21 cellular contexts compared by ENCODE assay signal in genomic region chr22:19936513-19936912, GRCh38. TPM values are rescaled to one million over a fixed set of nuclear protein-coding genes. Genes with fewer than 3 reads are reported as not detected.
DNase-seq lines count a peak whose midpoint lies in the region; ATAC-seq, FAIRE-seq and TF ChIP-seq lines count a peak whose summit lies in the region.
"Had no signal": no experiment of that assay in that cellular context is flagged by ENCODE, and none has a peak within 500 bp of the region (broad histone marks: within the 10 kb centered on the region; RNA-seq: fewer than 3 reads in every experiment).

No MANE protein-coding gene starts in this region.

- no peaks in the 10 kb centered on the region for H3K27me3 Mint-ChIP-seq in osteocyte (ENCODE audit: unreplicated experiment)
- H3K27me3 Mint-ChIP-seq: B cell; CD4-positive, alpha-beta memory T cell had no signal

- TF ChIP-seq EP300 in K562 (IDR thresholded peaks at IDR 0.05; ENCODE audit: low read length): no peak

- peaks cover 9% of the 10 kb centered on the region for H3K4me1 Mint-ChIP-seq in osteocyte (ENCODE audit: unreplicated experiment)

- intact Hi-C loops in left cardiac atrium (cut with DNase I): no loop called here
- intact Hi-C loops in Right ventricle myocardium inferior (cut with DNase I): no loop called here
- intact Hi-C loops in K562 (cut with micrococcal nuclease): no loop called here
- intact Hi-C loops in posterior vena cava (cut with DNase I): no loop called here

- FAIRE-seq in K562 (lab: Jason Lieb, UNC): no peak
- FAIRE-seq: A204.1, D721Med, G401.6, GM12892, GM19239 had no signal

- H3K4me2 ChIP-seq in K562 (ENCODE audit: insufficient read depth, low read length): no peak overlapping the region

- H3K4me3 Mint-ChIP-seq in osteocyte (ENCODE audit: unreplicated experiment): no peak overlapping the region
- H3K4me3 Mint-ChIP-seq: B cell; CD4-positive, alpha-beta memory T cell; HFFc6 had no signal

- POLR2A ChIA-PET in K562 (lab: Yijun Ruan, JAX): interaction anchor here (0.7 to 1.4 kb wide), 4 partner anchors 23 to 458 kb away, joined by 3 to 6 read pairs (median 5); no protein-coding TSS in a partner anchor

- H3K27ac ChIP-seq in K562 (ENCODE audit: extremely low read depth, low read depth, low read length): no peak overlapping the region
- H3K27ac ChIP-seq: HL-60 had no signal

- no TSS peak for BruUV-seq in K562 (replicated peaks; lab: Mats Ljungman, UMichigan)

- peaks cover 17% of the 10 kb centered on the region for H3K9me3 Mint-ChIP-seq in osteocyte (ENCODE audit: unreplicated experiment)

- H3K36me3 Mint-ChIP-seq in osteocyte (ENCODE audit: unreplicated experiment): peaks cover 10% of the 10 kb centered on the region

- H3K27ac Mint-ChIP-seq in osteocyte (ENCODE audit: unreplicated experiment): no peak overlapping the region
- H3K27ac Mint-ChIP-seq: B cell; CD4-positive, alpha-beta memory T cell; HFFc6 had no signal

- no peak for TF ChIP-seq POLR2A in K562 (conservative IDR thresholded peaks at IDR 0.05)

- H3K9me1 ChIP-seq in K562 (ENCODE audit: control insufficient read depth, insufficient read depth, low read length): peaks cover 8% of the 10 kb centered on the region

- no peak overlapping the region for H2AFZ ChIP-seq in K562 (ENCODE audit: low read depth, low read length)

- H3K9me3 ChIP-seq in K562 (replicated peaks; ENCODE audit: control insufficient read depth, insufficient read depth, low read depth, low read length): peaks cover 19% of the 10 kb centered on the region

- H3K9ac ChIP-seq in K562 (ENCODE audit: insufficient read depth in 1 of 2, low read depth in 2 of 2, low read length in 2 of 2): no peak overlapping the region

- peaks cover 27% of the 10 kb centered on the region; the same call in 2 of the 3 replicates for H3K36me3 ChIP-seq in K562 (ENCODE audit: control insufficient read depth, insufficient read depth, low read length)

- DNase-seq in left cardiac atrium (peak; percentile 3), Right ventricle myocardium inferior (ENCODE audit: missing footprints) (no peak), K562 (ENCODE audit: extremely low read depth in 1 of 4, low spot score in 3 of 4) (no peak), posterior vena cava (ENCODE audit: low spot score) (peak; percentile 4), osteocyte (ENCODE audit: extremely low spot score, unreplicated experiment) (no peak)
- DNase-seq: C1 segment of cervical spinal cord; CD4-positive, alpha-beta memory T cell; DMS153; DMS79 treated with DMSO at 0.1 percent for 48 hours; EL; HCEC 1CT; HFFc6 had no signal

- CTCF ChIA-PET in K562 (lab: Yijun Ruan, JAX; ENCODE audit: low intra/inter-chr PET ratio): no interaction called here

- peaks cover 13 to 21% of the 10 kb centered on the region in 2 experiments for H3K4me1 ChIP-seq in K562 (replicated peaks in 1 of 2; ENCODE audit: control insufficient read depth in 2 of 2, insufficient read depth in 2 of 2, low read length in 2 of 2)

- peaks cover 4% of the 10 kb centered on the region; the same call in 1 of the 2 replicates for H4K20me1 ChIP-seq in K562 (replicated peaks; ENCODE audit: control insufficient read depth, insufficient read depth, low read length)

- H3K4me3 ChIP-seq in K562: no peak overlapping the region

- in situ Hi-C loops in K562 (cut with MboI): no loop called here

- H3K27me3 ChIP-seq in K562 (ENCODE audit: control insufficient read depth in 2 of 2, insufficient read depth in 2 of 2, low read length in 2 of 2): no peaks in the 10 kb centered on the region; a peak in 1 of 5 replicates

- WGBS in K562 (ENCODE audit: insufficient coverage, low coverage, missing lambda C conversion rate): 92% methylated on average over 7 of the region's 7 CpGs

- H3K79me2 ChIP-seq in K562 (ENCODE audit: control insufficient read depth, insufficient read depth, low read length): peaks cover 15% of the 10 kb centered on the region

- TF ChIP-seq CTCF in K562 (IDR thresholded peaks at IDR 0.05 in 2 of 3, conservative IDR thresholded peaks at IDR 0.05 in 1 of 3; ENCODE audit: insufficient read depth in 2 of 3, low read depth in 1 of 3, low read length in 3 of 3) (no peak), osteocyte (IDR thresholded peaks at IDR 0.05) (no peak)

- no peak for ATAC-seq in left cardiac atrium
- ATAC-seq in Right ventricle myocardium inferior: no peak
- no peak for ATAC-seq in K562
- no peak for ATAC-seq in HG03139 (IDR thresholded peaks at IDR 0.05; ENCODE audit: unreplicated experiment)
- no peak for ATAC-seq in GM19324 (IDR thresholded peaks at IDR 0.05; ENCODE audit: low FRiP score, unreplicated experiment)

- TF ChIP-seq RAD21 in K562 (CRISPR knock-in tag; conservative IDR thresholded peaks at IDR 0.05 in 1 of 2, IDR thresholded peaks at IDR 0.05 in 1 of 2): no peak

TF ChIP-seq in K562, 482 proteins besides CTCF, POLR2A, EP300 and RAD21 (continues in another document):
- TF ChIP-seq FOSL1 (tag; conservative IDR thresholded peaks at IDR 0.05): no peak
- TF ChIP-seq NFIC (IDR thresholded peaks at IDR 0.05): no peak
- TF ChIP-seq HNRNPK (IDR thresholded peaks at IDR 0.05; ENCODE audit: low read depth, low read length, poor library complexity, severe bottlenecking): no peak
- TF ChIP-seq ZNF583 (CRISPR knock-in tag; IDR thresholded peaks at IDR 0.05): no peak
- TF ChIP-seq ELF4 (CRISPR knock-in tag; IDR thresholded peaks at IDR 0.05): peak; percentile 56; the same call in 1 of the 2 replicates
- TF ChIP-seq PTRF (tag; IDR thresholded peaks at IDR 0.05): no peak
- TF ChIP-seq THAP7 (CRISPR knock-in tag; IDR thresholded peaks at IDR 0.05): 0 out of 2 replicates have a peak, but pooled peaks have one; percentile 15
- TF ChIP-seq ZNF551 (CRISPR knock-in tag; IDR thresholded peaks at IDR 0.05): no peak

RNA-seq across cellular contexts. Expression of gene COMT, which starts 5.1 kb away (rescaled TPM):
- 100 to 1,000 TPM; 101 to 103 TPM for total RNA-seq in left cardiac atrium
- 104 TPM for total RNA-seq in Right ventricle myocardium inferior
- total RNA-seq in K562 (2011; cell fraction: chromatin; rRNA removed; ENCODE audit: low replicate concordance): 125 and 360 TPM in 2 replicates
- 500 and 649 TPM in 2 replicates for total RNA-seq in K562 (2011; cell fraction: nucleolus; rRNA removed)
- 301 and 358 TPM in 2 replicates for total RNA-seq in K562 (2011; cell fraction: nucleoplasm; rRNA removed)
- total RNA-seq in K562 (2014; rRNA removed): 334 and 497 TPM in 2 replicates
- total RNA-seq in K562 (2014; rRNA removed; fragmentation: Illumina TruSeq; extraction: Trizol): 29.4 and 46.3 TPM in 2 replicates
- total RNA-seq in K562 (2015; rRNA removed; fragmentation: Illumina TruSeq; extraction: Trizol): 155 and 156 TPM in 2 replicates
- total RNA-seq in K562 (2021): 348 and 351 TPM in 2 replicates
- 185 and 498 TPM in 2 replicates for polyA plus RNA-seq in K562 (2011; rRNA removed)
- 652 and 657 TPM in 2 replicates for polyA plus RNA-seq in K562 (2011; cell fraction: cytosol; rRNA removed)
- 321 and 432 TPM in 2 replicates for polyA plus RNA-seq in K562 (2011; cell fraction: nucleus; rRNA removed)
- 279 and 699 TPM in 2 replicates for polyA plus RNA-seq in K562 (2012)
- 108 and 305 TPM in 2 replicates for polyA plus RNA-seq in K562 (2014; fragmentation: Illumina TruSeq; extraction: Trizol)
- 10 to 100 TPM; 12.5 to 39.6 TPM for polyA plus RNA-seq in K562 (2014; fragmentation: Nextera tagmentation; extraction: Ambion mirVana)
- 263 and 317 TPM in 2 replicates for polyA plus RNA-seq in K562 (2014; rRNA removed)
- 92.9 and 123 TPM in 2 replicates for polyA minus RNA-seq in K562 (2011; rRNA and poly(A)+ RNA removed)
- 148 and 344 TPM in 2 replicates for polyA minus RNA-seq in K562 (2011; cell fraction: cytosol; rRNA and poly(A)+ RNA removed)
- 63.8 and 154 TPM in 2 replicates for polyA minus RNA-seq in K562 (2011; cell fraction: nucleus; rRNA and poly(A)+ RNA removed)
- 10 to 100 TPM; 81.7 to 95.4 TPM for total RNA-seq in posterior vena cava
- 92.1 and 94.1 TPM in 2 replicates for total RNA-seq in osteocyte

RNA-seq across cellular contexts. Expression of gene TXNRD2, which starts 5.1 kb away (rescaled TPM):
- total RNA-seq in left cardiac atrium (10 to 100 TPM; 22.7 to 29.6 TPM), Right ventricle myocardium inferior (40.9 TPM), K562 (2014; rRNA removed) (49.4 and 60.7 TPM in 2 replicates), K562 (2014; rRNA removed; fragmentation: Illumina TruSeq; extraction: Trizol) (25.1 and 32.6 TPM in 2 replicates), K562 (2015; rRNA removed; fragmentation: Illumina TruSeq; extraction: Trizol) (45.9 and 50.4 TPM in 2 replicates), K562 (2021) (78.2 and 80.2 TPM in 2 replicates), posterior vena cava (10 to 100 TPM; 13.9 to 19.2 TPM), osteocyte (12.6 and 13.1 TPM in 2 replicates)
- 156 and 367 TPM in 2 replicates for total RNA-seq in K562 (2011; cell fraction: chromatin; rRNA removed; ENCODE audit: low replicate concordance)
- total RNA-seq in K562 (2011; cell fraction: nucleolus; rRNA removed): 176 and 216 TPM in 2 replicates
- 160 and 165 TPM in 2 replicates for total RNA-seq in K562 (2011; cell fraction: nucleoplasm; rRNA removed)
- polyA plus RNA-seq in K562 (2011; rRNA removed) (50.2 and 93.6 TPM in 2 replicates), K562 (2014; fragmentation: Illumina TruSeq; extraction: Trizol) (45.0 and 66.1 TPM in 2 replicates), K562 (2014; fragmentation: Nextera tagmentation; extraction: Ambion mirVana) (1 to 10 TPM; 3.3 to 4.4 TPM), K562 (2014; rRNA removed) (52.5 and 57.0 TPM in 2 replicates)
- 84.2 and 98.0 TPM in 2 replicates for polyA plus RNA-seq in K562 (2011; cell fraction: cytosol; rRNA removed)
- polyA plus RNA-seq in K562 (2011; cell fraction: nucleus; rRNA removed): 148 and 181 TPM in 2 replicates
- 83.1 and 83.5 TPM in 2 replicates for polyA plus RNA-seq in K562 (2012)
- polyA minus RNA-seq in K562 (2011; rRNA and poly(A)+ RNA removed): 44.4 and 47.5 TPM in 2 replicates
- 55.3 and 75.6 TPM in 2 replicates for polyA minus RNA-seq in K562 (2011; cell fraction: cytosol; rRNA and poly(A)+ RNA removed)
- 57.4 and 103 TPM in 2 replicates for polyA minus RNA-seq in K562 (2011; cell fraction: nucleus; rRNA and poly(A)+ RNA removed)

Comparison
In these comparisons a context has a peak if more than half of its experiments do, and no peak if none do; other contexts are left out.
1. DNase-seq: peak in left cardiac atrium (single experiment) and posterior vena cava (single experiment); none in Right ventricle myocardium inferior (single experiment), K562 (0 of 4) and osteocyte (single experiment).